Comparison of ENCODE assay signal across 17 cellular contexts in genomic region chr22:49586873-49587272, GRCh38.
"Had no signal": no experiment of that assay in that cellular context is flagged by ENCODE, and none has a peak within 500 bp of the region (broad histone marks: within the 10 kb centered on the region; RNA-seq: fewer than 3 reads in every experiment).

No MANE protein-coding gene starts in this region.

- H3K4me3 ChIP-seq: cardiac muscle cell, colonic mucosa, left lung, ovary, stomach, thoracic aorta had no signal

- ATAC-seq: activated CD8-positive, alpha-beta T cell treated with anti-CD3 and anti-CD28 coated beads for 36 hours; esophagus mucosa; left lung; T-cell had no signal

- H3K27ac ChIP-seq: cardiac muscle cell, colonic mucosa, left lung, ovary, stomach, thoracic aorta had no signal

- H3K9me3 ChIP-seq: colonic mucosa, left lung, ovary, SK-N-SH, stomach, thoracic aorta had no signal

- H3K27ac Mint-ChIP-seq: activated CD8-positive, alpha-beta T cell treated with anti-CD3 and anti-CD28 coated beads for 36 hours; mesothelial cell of epicardium; T-cell had no signal

- DNase-seq: activated CD4-positive, alpha-beta T cell treated with anti-CD3 and anti-CD28 coated beads for 4 hours; activated CD8-positive, alpha-beta T cell treated with anti-CD3 and anti-CD28 coated beads for 36 hours; activated naive CD4-positive, alpha-beta T cell treated with Interleukin-2 at 50 U/mL for 16 hours; colonic mucosa; ovary; SK-N-SH; stimulated activated CD4-positive, alpha-beta T cell treated with anti-CD3 and anti-CD28 coated beads, Interleukin-12 subunit alpha, Interleukin-12 subunit beta, amount 100 ng/mL, for 4 hours; stimulated activated CD4-positive, alpha-beta T cell treated with anti-CD3 and anti-CD28 coated beads, Interleukin-2, amount 100 ng/mL, for 24 hours; stomach; T-cell; T1000 had no signal

- H3K4me1 Mint-ChIP-seq: mesothelial cell of epicardium had no signal

- H3K9me3 Mint-ChIP-seq: activated CD8-positive, alpha-beta T cell treated with anti-CD3 and anti-CD28 coated beads for 36 hours; mesothelial cell of epicardium; neural crest cell; T-cell had no signal

- H3K36me3 Mint-ChIP-seq: mesothelial cell of epicardium had no signal

- H3K4me1 ChIP-seq: colonic mucosa, left lung, stomach had no signal

- H3K36me3 ChIP-seq: cardiac muscle cell, colonic mucosa, ovary, stomach, thoracic aorta had no signal

- H3K27me3 ChIP-seq: cardiac muscle cell, colonic mucosa, left lung, ovary had no signal

- H3K4me3 Mint-ChIP-seq: activated CD8-positive, alpha-beta T cell treated with anti-CD3 and anti-CD28 coated beads for 36 hours; mesothelial cell of epicardium; neural crest cell; T-cell had no signal

- H3K27me3 Mint-ChIP-seq: activated CD8-positive, alpha-beta T cell treated with anti-CD3 and anti-CD28 coated beads for 36 hours; T-cell had no signal
